Comparison of ENCODE assay signal across 21 cellular contexts in genomic region chr2:175001546-175001945, GRCh38.
"Had no signal": no experiment of that assay in that cellular context is flagged by ENCODE, and none has a peak within 500 bp of the region (broad histone marks: within the 10 kb centered on the region; RNA-seq: fewer than 3 reads in every experiment).

No MANE protein-coding gene starts in this region.

- DNase-seq: activated CD4-positive, alpha-beta T cell treated with anti-CD3 and anti-CD28 coated beads, Interleukin-2, amount 10 ng/mL, durations not matched to agents 24 days and 14 days; activated CD4-positive, CD25-positive, alpha-beta regulatory T cell; activated CD8-positive, alpha-beta memory T cell treated with anti-CD3 and anti-CD28 coated beads, Interleukin-2, amount 50 U/mL, for 48 hours; activated CD8-positive, alpha-beta T cell treated with anti-CD3 and anti-CD28 coated beads, Interleukin-2, amount 10 ng/mL, durations not matched to agents 7 days and 5 days; activated gamma-delta T cell; activated T-cell treated with anti-CD3 and anti-CD28 coated beads, Interleukin-2, amount 50 U/mL, for 72 hours; amniotic stem cell; body of pancreas; central memory CD4-positive, alpha-beta T cell; colonic mucosa; foreskin keratinocyte; head of caudate nucleus; immature natural killer cell; ovary; sigmoid colon; stimulated activated CD4-positive, alpha-beta T cell treated with anti-CD3 and anti-CD28 coated beads, Interleukin-12 subunit alpha, Interleukin-12 subunit beta, amount 100 ng/mL, for 4 hours; stimulated activated CD4-positive, alpha-beta T cell treated with anti-CD3 and anti-CD28 coated beads, Interleukin-2, amount 100 ng/mL, for 24 hours; stomach had no signal

- H3K4me3 Mint-ChIP-seq: activated CD4-positive, alpha-beta T cell treated with anti-CD3 and anti-CD28 coated beads, Interleukin-2, amount 10 ng/mL, durations not matched to agents 24 days and 14 days; activated CD8-positive, alpha-beta T cell treated with anti-CD3 and anti-CD28 coated beads, Interleukin-2, amount 10 ng/mL, durations not matched to agents 7 days and 5 days; activated naive CD8-positive, alpha-beta T cell; activated T-cell treated with anti-CD3 and anti-CD28 coated beads, Interleukin-2, amount 50 U/mL, for 72 hours; immature natural killer cell; neural progenitor cell had no signal

- H3K9me3 Mint-ChIP-seq: activated CD4-positive, alpha-beta T cell treated with anti-CD3 and anti-CD28 coated beads, Interleukin-2, amount 10 ng/mL, durations not matched to agents 24 days and 14 days; activated T-cell treated with anti-CD3 and anti-CD28 coated beads, Interleukin-2, amount 50 U/mL, for 72 hours; immature natural killer cell had no signal

- H3K4me3 ChIP-seq: body of pancreas, colonic mucosa, neural progenitor cell, ovary, sigmoid colon, stomach, thoracic aorta had no signal

- H3K36me3 ChIP-seq: colonic mucosa, neural progenitor cell, ovary, sigmoid colon, stomach, thoracic aorta had no signal

- H2AFZ ChIP-seq: neural progenitor cell had no signal

- H3K27ac ChIP-seq: body of pancreas, colonic mucosa, foreskin keratinocyte, neural progenitor cell, ovary, sigmoid colon, stomach, thoracic aorta had no signal

- H3K9me3 ChIP-seq: body of pancreas, colonic mucosa, ovary, sigmoid colon, stomach, thoracic aorta had no signal

- H3K27ac Mint-ChIP-seq: activated CD4-positive, alpha-beta T cell treated with anti-CD3 and anti-CD28 coated beads, Interleukin-2, amount 10 ng/mL, durations not matched to agents 24 days and 14 days; activated CD8-positive, alpha-beta T cell treated with anti-CD3 and anti-CD28 coated beads, Interleukin-2, amount 10 ng/mL, durations not matched to agents 7 days and 5 days; activated naive CD8-positive, alpha-beta T cell; activated T-cell treated with anti-CD3 and anti-CD28 coated beads, Interleukin-2, amount 50 U/mL, for 72 hours; immature natural killer cell; neural progenitor cell had no signal

- H3K27me3 ChIP-seq: neural progenitor cell, ovary, sigmoid colon had no signal
